In genomic region chr3:16456784-16457415, GRCh38 we compare ENCODE assay signal across 11 cellular contexts. TPM values are rescaled to one million over a fixed set of nuclear protein-coding genes. Genes with fewer than 3 reads are reported as not detected.
DNase-seq lines count a peak whose midpoint lies in the region; ATAC-seq, FAIRE-seq and TF ChIP-seq lines count a peak whose summit lies in the region.
"Had no signal": no experiment of that assay in that cellular context is flagged by ENCODE, and none has a peak within 500 bp of the region (broad histone marks: within the 10 kb centered on the region; RNA-seq: fewer than 3 reads in every experiment).

No MANE protein-coding gene starts in this region.

- H3K9me3 ChIP-seq in K562 (replicated peaks; ENCODE audit: control insufficient read depth, insufficient read depth, low read depth, low read length) (no peaks in the 10 kb centered on the region), lower lobe of right lung (no peaks in the 10 kb centered on the region)

- TF ChIP-seq CTCF in HFFc6 (IDR thresholded peaks at IDR 0.05) (no peak), K562 (IDR thresholded peaks at IDR 0.05 in 2 of 3, conservative IDR thresholded peaks at IDR 0.05 in 1 of 3; ENCODE audit: insufficient read depth in 2 of 3, low read depth in 1 of 3, low read length in 3 of 3) (no peak), lower lobe of right lung (IDR thresholded peaks at IDR 0.05) (no peak)

- TF ChIP-seq RAD21 in K562 (CRISPR knock-in tag; conservative IDR thresholded peaks at IDR 0.05 in 1 of 2, IDR thresholded peaks at IDR 0.05 in 1 of 2), result no peak

- no peak for FAIRE-seq in K562 (lab: Jason Lieb, UNC)
- FAIRE-seq: GM12891 had no signal

- BruUV-seq in K562 (replicated peaks; lab: Mats Ljungman, UMichigan), result no TSS peak

- no peak overlapping the region for H3K4me3 ChIP-seq in K562
- H3K4me3 ChIP-seq in lower lobe of right lung, result no peak overlapping the region
- H3K4me3 ChIP-seq: cardiac muscle cell had no signal

- intact Hi-C loops in K562 (cut with micrococcal nuclease) (no loop called here), lower lobe of right lung (cut with DNase I) (no loop called here)

- H3K36me3 Mint-ChIP-seq in HFFc6 (ENCODE audit: low read depth), result peaks cover 15% of the 10 kb centered on the region

- H3K4me3 Mint-ChIP-seq in HFFc6, result no peak overlapping the region

- H3K79me2 ChIP-seq in K562 (ENCODE audit: control insufficient read depth, insufficient read depth, low read length), result no peaks in the 10 kb centered on the region

- DNase-seq in AG08395 (ENCODE audit: low spot score) (peak; percentile 38), HFFc6 (peak; percentile 73), K562 (ENCODE audit: extremely low read depth in 1 of 4, low spot score in 3 of 4) (no peak), lower lobe of right lung (no peak), HuH-7.5 (ENCODE audit: low spot score) (no peak), C1 segment of cervical spinal cord (lab: John Stamatoyannopoulos, UW) (no peak), putamen (ENCODE audit: low spot score) (no peak)
- DNase-seq: NCI-H226 had no signal

- H3K27me3 ChIP-seq in K562 (ENCODE audit: control insufficient read depth in 2 of 2, insufficient read depth in 2 of 2, low read length in 2 of 2) (peaks cover 8 to 15% of the 10 kb centered on the region in 2 experiments; a peak in 3 of 5 replicates), lower lobe of right lung (ENCODE audit: low read depth) (no peaks in the 10 kb centered on the region)
- H3K27me3 ChIP-seq: cardiac muscle cell had no signal

- CTCF ChIA-PET in K562 (lab: Yijun Ruan, JAX; ENCODE audit: low intra/inter-chr PET ratio), result no interaction called here

- no peak for TF ChIP-seq EP300 in K562 (IDR thresholded peaks at IDR 0.05; ENCODE audit: low read length)

- no peaks in the 10 kb centered on the region for H3K9me1 ChIP-seq in K562 (ENCODE audit: control insufficient read depth, insufficient read depth, low read length)

- no peaks in the 10 kb centered on the region for H4K20me1 ChIP-seq in K562 (replicated peaks; ENCODE audit: control insufficient read depth, insufficient read depth, low read length)

- H3K4me1 ChIP-seq in K562 (replicated peaks in 1 of 2; ENCODE audit: control insufficient read depth in 2 of 2, insufficient read depth in 2 of 2, low read length in 2 of 2) (no peaks in the 10 kb centered on the region), lower lobe of right lung (peaks cover 23% of the 10 kb centered on the region)

- H3K9me3 Mint-ChIP-seq in HFFc6, result no peaks in the 10 kb centered on the region

- no peak overlapping the region for H3K9ac ChIP-seq in K562 (ENCODE audit: insufficient read depth in 1 of 2, low read depth in 2 of 2, low read length in 2 of 2)

- ATAC-seq in K562, result no peak
- ATAC-seq in lower lobe of right lung, result peak; percentile 83 to 90
- no peak for ATAC-seq in GM21619 (IDR thresholded peaks at IDR 0.05; ENCODE audit: unreplicated experiment)

- no peak for TF ChIP-seq POLR2A in K562 (conservative IDR thresholded peaks at IDR 0.05)

- no peak overlapping the region for H3K4me2 ChIP-seq in K562 (ENCODE audit: insufficient read depth, low read length)

- H2AFZ ChIP-seq in K562 (ENCODE audit: low read depth, low read length), result no peak overlapping the region

- no peak overlapping the region for H3K27ac ChIP-seq in K562 (ENCODE audit: extremely low read depth, low read depth, low read length)
- H3K27ac ChIP-seq in lower lobe of right lung, result no peak overlapping the region
- H3K27ac ChIP-seq: cardiac muscle cell had no signal

- POLR2A ChIA-PET in K562 (lab: Yijun Ruan, JAX), result no interaction called here

- in situ Hi-C loops in K562 (cut with MboI), result no loop called here

- H3K36me3 ChIP-seq in K562 (ENCODE audit: control insufficient read depth, insufficient read depth, low read length) (no peaks in the 10 kb centered on the region), lower lobe of right lung (no peaks in the 10 kb centered on the region)
- H3K36me3 ChIP-seq: cardiac muscle cell had no signal

- H3K4me1 Mint-ChIP-seq in HFFc6 (ENCODE audit: low read depth), result peaks cover 28% of the 10 kb centered on the region

- no peaks in the 10 kb centered on the region for H3K27me3 Mint-ChIP-seq in HFFc6 (ENCODE audit: insufficient read depth)

- 6% methylated on average over 3 of the region's 3 CpGs for WGBS in K562 (ENCODE audit: insufficient coverage, low coverage, missing lambda C conversion rate)

- H3K27ac Mint-ChIP-seq in HFFc6, result no peak overlapping the region

TF ChIP-seq in K562, 482 proteins besides CTCF, POLR2A, EP300 and RAD21:
- TF ChIP-seq KLF16 (IDR thresholded peaks at IDR 0.05) (no peak), NFIC (IDR thresholded peaks at IDR 0.05) (peak; percentile 73), NFIX (CRISPR knock-in tag; IDR thresholded peaks at IDR 0.05; ENCODE audit: low read depth) (peak; percentile 43; the same call in 1 of the 2 replicates)
TF ChIP-seq in K562: peak in this region for 2.

RNA-seq across cellular contexts. Expression of gene RFTN1, which starts 56.6 kb away (rescaled TPM):
- 10 to 100 TPM; 53.4 to 62.4 (median 57.4) TPM for total RNA-seq in HFFc6 (2021; fragmentation: NEBNext Ultra II Directional; extraction: Animal tissue kit (Norgen Biotek cat#: 25700))
- total RNA-seq in K562 (2011; cell fraction: chromatin; rRNA removed; ENCODE audit: low replicate concordance), result not detected in 2 replicates
- not detected in 2 replicates for total RNA-seq in K562 (2011; cell fraction: nucleolus; rRNA removed)
- total RNA-seq in K562 (2011; cell fraction: nucleoplasm; rRNA removed), result not detected in 2 replicates
- total RNA-seq in K562 (2014; rRNA removed), result not detected in 2 replicates
- total RNA-seq in K562 (2014; rRNA removed; fragmentation: Illumina TruSeq; extraction: Trizol), result not detected in 2 replicates
- not detected in 2 replicates for total RNA-seq in K562 (2015; rRNA removed; fragmentation: Illumina TruSeq; extraction: Trizol)
- total RNA-seq in K562 (2021), result 0.29 and 0.51 TPM in 2 replicates
- not detected in 2 replicates for polyA plus RNA-seq in K562 (2011; rRNA removed)
- polyA plus RNA-seq in K562 (2011; cell fraction: cytosol; rRNA removed), result not detected in 2 replicates
- polyA plus RNA-seq in K562 (2011; cell fraction: nucleus; rRNA removed), result not detected in 2 replicates
- polyA plus RNA-seq in K562 (2012), result 0.14 and 0.19 TPM in 2 replicates
- polyA plus RNA-seq in K562 (2014; fragmentation: Illumina TruSeq; extraction: Trizol), result not detected in 2 replicates
- under 1 TPM in 1 of 2 experiments, not detected in 1; 0.08 TPM for polyA plus RNA-seq in K562 (2014; fragmentation: Nextera tagmentation; extraction: Ambion mirVana)
- 0.11 TPM in 1 of 2 replicates, not detected in the other for polyA plus RNA-seq in K562 (2014; rRNA removed)
- polyA minus RNA-seq in K562 (2011; rRNA and poly(A)+ RNA removed), result not detected in 2 replicates
- polyA minus RNA-seq in K562 (2011; cell fraction: cytosol; rRNA and poly(A)+ RNA removed), result not detected in 2 replicates
- polyA minus RNA-seq in K562 (2011; cell fraction: nucleus; rRNA and poly(A)+ RNA removed), result not detected in 2 replicates
- 58.2 TPM for total RNA-seq in lower lobe of right lung

Comparison
In these comparisons a context has a peak if more than half of its experiments do, and no peak if none do; other contexts are left out.
1. DNase-seq: peak in AG08395 (single experiment) and HFFc6 (single experiment); none in K562 (0 of 4), lower lobe of right lung (single experiment), HuH-7.5 (single experiment), C1 segment of cervical spinal cord (0 of 14) and putamen (single experiment).
2. ATAC-seq: peak in lower lobe of right lung (2 of 2); none in K562 (single experiment) and GM21619 (single experiment).
3. RNA of gene RFTN1, which starts 56.6 kb away (total RNA-seq): 58.2 TPM in lower lobe of right lung (single experiment) and 53.4 to 62.4 TPM in HFFc6; 0.29 to 0.51 TPM in K562; every median in the first group is over 10 times any median in the second.